Comparison of ENCODE assay signal across 8 cellular contexts in the genomic region with DNA sequence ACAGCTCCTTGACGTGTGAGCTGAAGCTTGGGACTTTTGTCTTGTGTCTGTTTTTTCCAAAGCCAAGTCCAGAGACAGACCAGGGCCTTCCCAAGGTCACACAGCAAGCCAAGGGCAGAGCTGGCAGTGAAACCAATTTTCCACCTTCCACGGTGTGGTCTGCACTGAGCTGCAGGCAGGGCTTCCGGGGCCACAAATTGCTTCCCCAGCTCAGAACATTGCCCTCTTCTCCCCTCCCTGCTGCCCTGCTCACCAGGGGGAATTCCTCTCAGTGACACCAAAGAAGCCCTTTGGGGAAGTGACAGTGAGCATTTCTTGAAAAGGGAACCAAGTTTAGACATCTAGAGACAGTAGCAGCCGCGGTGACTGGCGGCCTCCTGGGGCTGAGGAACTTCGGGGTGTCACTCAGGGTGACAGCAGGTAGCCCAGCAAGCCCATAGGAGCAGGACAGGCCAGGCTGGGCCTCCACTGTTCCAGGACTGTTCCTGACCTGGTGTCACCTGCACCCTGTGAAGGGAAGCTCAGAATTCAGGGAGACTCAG. TPM values are rescaled to one million over a fixed set of nuclear protein-coding genes. Genes with fewer than 3 reads are reported as not detected.
A peak's percentile ranks its signal among the peaks of the same experiment; 100 is the strongest.
DNase-seq lines count a peak whose midpoint lies in the region; ATAC-seq and TF ChIP-seq lines count a peak whose summit lies in the region.

No MANE protein-coding gene starts in this region.

- H3K9ac ChIP-seq in HUES64 (ENCODE audit: low read depth, low read length), result no peak overlapping the region

- peak; percentile 48 for ATAC-seq in GM21381 (IDR thresholded peaks at IDR 0.05; ENCODE audit: unreplicated experiment)

- H3K4me3 ChIP-seq in HUES64 (ENCODE audit: low read length) (no peak overlapping the region), ovary (no peak overlapping the region)

- intact Hi-C loops in ovary (cut with DNase I), result loop anchor here in 3 of 4 donors (5.0 kb wide), 3 partner anchors 132 to 388 kb away; no protein-coding TSS in a partner anchor

- peak; percentile 57 for DNase-seq in COLO668 (lab: John Stamatoyannopoulos, UW; ENCODE audit: unreplicated experiment)
- peak; percentile 34 to 59 for DNase-seq in activated CD4-positive, alpha-beta T cell treated with anti-CD3 and anti-CD28 coated beads, Interleukin-2, amount 50 U/mL, for 24 hours (ENCODE audit: low read depth in 1 of 2, low spot score in 1 of 2)
- peak; percentile 80 for DNase-seq in germinal center (ENCODE audit: low spot score)
- DNase-seq in stimulated activated CD4-positive, alpha-beta T cell treated with anti-CD3 and anti-CD28 coated beads, Interleukin-2, amount 100 ng/mL, for 48 hours, result peak; percentile 43 to 44
- no peak for DNase-seq in ovary
- no peak for DNase-seq in erythroblast (lab: John Stamatoyannopoulos, UW)

- 64% methylated on average over 7 of the region's 7 CpGs for WGBS in HUES64
- WGBS in ovary, 3 donors, result 60 to 70% (median 66%) methylated on average over 6 to 7 of the region's 7 CpGs

- H3K27ac ChIP-seq in HUES64 (ENCODE audit: low read depth, low read length) (peak overlapping the region; percentile 64; the same call in 1 of the 2 replicates), ovary (no peak overlapping the region)

- H3K36me3 ChIP-seq in HUES64 (ENCODE audit: insufficient read depth, low read length) (no peaks in the 10 kb centered on the region), ovary (no peaks in the 10 kb centered on the region)

- peaks cover 28% of the 10 kb centered on the region for H3K4me1 ChIP-seq in HUES64 (ENCODE audit: insufficient read depth, low read length)
- H3K4me1 ChIP-seq in ovary (ENCODE audit: insufficient read depth), result peaks cover 3% of the 10 kb centered on the region

- TF ChIP-seq EP300 in ovary (IDR thresholded peaks at IDR 0.05), result no peak

- no peaks in the 10 kb centered on the region for H3K9me3 ChIP-seq in HUES64 (ENCODE audit: insufficient read depth, low read depth, low read length)
- H3K9me3 ChIP-seq in ovary, result no peaks in the 10 kb centered on the region

- TF ChIP-seq POLR2A in ovary (IDR thresholded peaks at IDR 0.05) (no peak), erythroblast (IDR thresholded peaks at IDR 0.05; ENCODE audit: low read length) (no peak)

- TF ChIP-seq CTCF in ovary (IDR thresholded peaks at IDR 0.05), result no peak

- no peaks in the 10 kb centered on the region for H3K27me3 ChIP-seq in HUES64 (ENCODE audit: insufficient read depth, low read length)
- H3K27me3 ChIP-seq in ovary, result no peaks in the 10 kb centered on the region

RNA-seq across cellular contexts. Expression of gene FXYD2, which starts 9.2 kb away (rescaled TPM):
- polyA plus RNA-seq in HUES64 (2013, experiment 1 of 2), result 0.20 TPM
- polyA plus RNA-seq in HUES64 (2013, experiment 2 of 2), result not detected
- 10 to 100 TPM in 5 of 7 donors, 1 to 10 TPM in 2; 3.2 to 23.1 (median 14.7) TPM for total RNA-seq in ovary
- 1 to 10 TPM; 1.7 to 5.0 TPM for polyA plus RNA-seq in ovary

RNA-seq across cellular contexts. Expression of gene DSCAML1, which starts 18.3 kb away (rescaled TPM):
- 0.15 TPM for polyA plus RNA-seq in HUES64 (2013, experiment 1 of 2)
- 0.06 TPM for polyA plus RNA-seq in HUES64 (2013, experiment 2 of 2)
- 10 to 100 TPM in 5 of 7 donors, 1 to 10 TPM in 2; 2.3 to 16.5 (median 12.7) TPM for total RNA-seq in ovary
- polyA plus RNA-seq in ovary, result 1 to 10 TPM in 1 of 2 donors, under 1 TPM in 1; 0.77 to 2.2 TPM

Comparison
In these comparisons a context has a peak if more than half of its experiments do, and no peak if none do; other contexts are left out.
1. DNase-seq: peak in COLO668 (single experiment), activated CD4-positive, alpha-beta T cell treated with anti-CD3 and anti-CD28 coated beads, Interleukin-2, amount 50 U/mL, for 24 hours (2 of 2), germinal center (single experiment) and stimulated activated CD4-positive, alpha-beta T cell treated with anti-CD3 and anti-CD28 coated beads, Interleukin-2, amount 100 ng/mL, for 48 hours (2 of 2); none in ovary (0 of 5) and erythroblast (0 of 2).